ENCODE assay signal across 1 cellular context in genomic region chr3:43009547-43009946, GRCh38.
TF ChIP-seq lines count a peak whose summit lies in the region.

No MANE protein-coding gene starts in this region.

TF ChIP-seq in GM23338, 12 proteins besides CTCF, POLR2A, EP300 and RAD21 (continued from another document):
- TF ChIP-seq ZNF114 (CRISPR knock-in tag; IDR thresholded peaks at IDR 0.05): no peak
- TF ChIP-seq, protein P1, sequence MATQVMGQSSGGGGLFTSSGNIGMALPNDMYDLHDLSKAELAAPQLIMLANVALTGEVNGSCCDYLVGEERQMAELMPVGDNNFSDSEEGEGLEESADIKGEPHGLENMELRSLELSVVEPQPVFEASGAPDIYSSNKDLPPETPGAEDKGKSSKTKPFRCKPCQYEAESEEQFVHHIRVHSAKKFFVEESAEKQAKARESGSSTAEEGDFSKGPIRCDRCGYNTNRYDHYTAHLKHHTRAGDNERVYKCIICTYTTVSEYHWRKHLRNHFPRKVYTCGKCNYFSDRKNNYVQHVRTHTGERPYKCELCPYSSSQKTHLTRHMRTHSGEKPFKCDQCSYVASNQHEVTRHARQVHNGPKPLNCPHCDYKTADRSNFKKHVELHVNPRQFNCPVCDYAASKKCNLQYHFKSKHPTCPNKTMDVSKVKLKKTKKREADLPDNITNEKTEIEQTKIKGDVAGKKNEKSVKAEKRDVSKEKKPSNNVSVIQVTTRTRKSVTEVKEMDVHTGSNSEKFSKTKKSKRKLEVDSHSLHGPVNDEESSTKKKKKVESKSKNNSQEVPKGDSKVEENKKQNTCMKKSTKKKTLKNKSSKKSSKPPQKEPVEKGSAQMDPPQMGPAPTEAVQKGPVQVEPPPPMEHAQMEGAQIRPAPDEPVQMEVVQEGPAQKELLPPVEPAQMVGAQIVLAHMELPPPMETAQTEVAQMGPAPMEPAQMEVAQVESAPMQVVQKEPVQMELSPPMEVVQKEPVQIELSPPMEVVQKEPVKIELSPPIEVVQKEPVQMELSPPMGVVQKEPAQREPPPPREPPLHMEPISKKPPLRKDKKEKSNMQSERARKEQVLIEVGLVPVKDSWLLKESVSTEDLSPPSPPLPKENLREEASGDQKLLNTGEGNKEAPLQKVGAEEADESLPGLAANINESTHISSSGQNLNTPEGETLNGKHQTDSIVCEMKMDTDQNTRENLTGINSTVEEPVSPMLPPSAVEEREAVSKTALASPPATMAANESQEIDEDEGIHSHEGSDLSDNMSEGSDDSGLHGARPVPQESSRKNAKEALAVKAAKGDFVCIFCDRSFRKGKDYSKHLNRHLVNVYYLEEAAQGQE (IDR thresholded peaks at IDR 0.05; ENCODE audit: unreplicated experiment): no peak
- TF ChIP-seq EZH2phosphoT487 (IDR thresholded peaks at IDR 0.05; ENCODE audit: unreplicated experiment): no peak
- no peak for TF ChIP-seq ETS1 (IDR thresholded peaks at IDR 0.05)
- TF ChIP-seq EZH2 (IDR thresholded peaks at IDR 0.05; ENCODE audit: low read depth, unreplicated experiment): no peak
- no peak for TF ChIP-seq CREB1 (CRISPR knock-in tag; IDR thresholded peaks at IDR 0.05; ENCODE audit: low read depth)
